Comparison of ENCODE assay signal across 21 cellular contexts in genomic region chr11:134524876-134525845, GRCh38.
A peak's percentile ranks its signal among the peaks of the same experiment; 100 is the strongest.
DNase-seq lines count a peak whose midpoint lies in the region; ATAC-seq, FAIRE-seq and TF ChIP-seq lines count a peak whose summit lies in the region.
"Had no signal": no experiment of that assay in that cellular context is flagged by ENCODE, and none has a peak within 500 bp of the region (broad histone marks: within the 10 kb centered on the region; RNA-seq: fewer than 3 reads in every experiment).

No MANE protein-coding gene starts in this region.

- peaks cover 4% of the 10 kb centered on the region; the same call in 1 of the 2 replicates for H3K23me2 ChIP-seq in H1 (ENCODE audit: low read depth, low read length)

- no peak for TF ChIP-seq CTCF in H1 (IDR thresholded peaks at IDR 0.05; ENCODE audit: control extremely low read depth in 1 of 3, insufficient read depth in 1 of 3, low read depth in 1 of 3, low read length in 3 of 3)
- no peak for TF ChIP-seq CTCF in nephron progenitor cell (IDR thresholded peaks at IDR 0.05)
- no peak for TF ChIP-seq CTCF in transverse colon (IDR thresholded peaks at IDR 0.05)
- no peak for TF ChIP-seq CTCF in coronary artery (IDR thresholded peaks at IDR 0.05)

- TF ChIP-seq POLR2A in H1 (IDR thresholded peaks at IDR 0.05; ENCODE audit: control extremely low read depth in 1 of 2, low read depth in 2 of 2, low read length in 2 of 2) (no peak), transverse colon (IDR thresholded peaks at IDR 0.05) (no peak)

- H3K4ac ChIP-seq in H1 (replicated peaks; ENCODE audit: insufficient read length, low read depth, low read length), result no peak overlapping the region

- H4K20me1 ChIP-seq in H1 (replicated peaks in 1 of 2; ENCODE audit: control insufficient read depth in 1 of 2, insufficient read depth in 2 of 2, low read length in 2 of 2), result peaks cover 0 to 4% of the 10 kb centered on the region in 2 experiments

- in situ Hi-C loops in transverse colon (cut with MboI; ENCODE audit: low pct_ligation_motif_present in 1 of 4, low pct_unique_long_range_greater_than_20kb in 1 of 4, low sequenced_read_pairs in 3 of 4), result no loop called here

- no peak overlapping the region for H3K9ac ChIP-seq in H1 (replicated peaks in 1 of 4; ENCODE audit: extremely low read depth in 1 of 4, low read depth in 3 of 4, low read length in 3 of 4)
- H3K9ac ChIP-seq: KMS-11 had no signal

- H4K8ac ChIP-seq in H1 (ENCODE audit: extremely low read depth, insufficient read depth, low read length), result no peak overlapping the region

- H2BK20ac ChIP-seq in H1 (ENCODE audit: low read length), result no peak overlapping the region

- H2BK15ac ChIP-seq in H1 (ENCODE audit: low read length), result no peak overlapping the region

- H4K91ac ChIP-seq in H1 (replicated peaks; ENCODE audit: insufficient read length, low read length), result no peak overlapping the region

- no peak overlapping the region for H3K4me3 Mint-ChIP-seq in nephron progenitor cell
- H3K4me3 Mint-ChIP-seq: HFFc6 had no signal

- no peak overlapping the region for H3K27ac ChIP-seq in H1 (ENCODE audit: low read depth, low read length)
- H3K27ac ChIP-seq in transverse colon, result no peak overlapping the region
- H3K27ac ChIP-seq in coronary artery, result no peak overlapping the region
- H3K27ac ChIP-seq: A549, KMS-11, PC-9 had no signal

- no peaks in the 10 kb centered on the region for H3K36me3 ChIP-seq in H1 (ENCODE audit: control insufficient read depth in 2 of 4, insufficient read depth in 4 of 4, low read length in 3 of 4)
- H3K36me3 ChIP-seq in transverse colon, result no peaks in the 10 kb centered on the region

- no peaks in the 10 kb centered on the region for H3K36me3 Mint-ChIP-seq in nephron progenitor cell (ENCODE audit: low read depth)

- H3K9me3 Mint-ChIP-seq in nephron progenitor cell, result no peaks in the 10 kb centered on the region

- H3K79me1 ChIP-seq in H1 (ENCODE audit: low read depth, low read length), result no peaks in the 10 kb centered on the region

- H3K14ac ChIP-seq in H1 (ENCODE audit: insufficient read length), result no peak overlapping the region

- no peak for TF ChIP-seq RAD21 in H1 (IDR thresholded peaks at IDR 0.05 in 1 of 2, conservative IDR thresholded peaks at IDR 0.05 in 1 of 2; ENCODE audit: low read depth in 2 of 2, low read length in 2 of 2)

- 0 out of 2 replicates have a peak overlapping the region, but pooled peaks have one; percentile 6 for H2BK12ac ChIP-seq in H1 (ENCODE audit: low read depth, low read length)

- no peak overlapping the region for H3K4me3 ChIP-seq in H1 (ENCODE audit: extremely low read depth in 1 of 4, insufficient read depth in 2 of 4, low read depth in 3 of 4, low read length in 4 of 4)
- H3K4me3 ChIP-seq in transverse colon, result no peak overlapping the region
- no peak overlapping the region for H3K4me3 ChIP-seq in coronary artery
- H3K4me3 ChIP-seq: A549, PC-9 had no signal

- H3K4me2 ChIP-seq in H1 (ENCODE audit: insufficient read depth in 1 of 2, low read depth in 2 of 2, low read length in 2 of 2), result no peak overlapping the region
- H3K4me2 ChIP-seq: A549, KMS-11, PC-9 had no signal

- no peak overlapping the region for H2BK120ac ChIP-seq in H1 (replicated peaks; ENCODE audit: low read depth, low read length)

- H3K79me2 ChIP-seq in H1 (ENCODE audit: control insufficient read depth in 1 of 2, insufficient read depth in 2 of 2, low read length in 2 of 2), result no peaks in the 10 kb centered on the region

- intact Hi-C loops in cardiac septum (cut with DNase I), result no loop called here
- intact Hi-C loops in left cardiac atrium (cut with DNase I), result no loop called here
- intact Hi-C loops in transverse colon (cut with DNase I; ENCODE audit: low total_unique reads), result no loop called here

- no peak overlapping the region for H3K18ac ChIP-seq in H1 (ENCODE audit: extremely low read depth, low read length)

- no peak overlapping the region for H2BK5ac ChIP-seq in H1 (ENCODE audit: low read depth, low read length)

- peak overlapping the region; percentile 33 for H3K27ac Mint-ChIP-seq in nephron progenitor cell
- H3K27ac Mint-ChIP-seq: HFFc6 had no signal

- peaks cover 0 to 11% (median 4%) of the 10 kb centered on the region in 4 experiments; a peak in 3 of 7 replicates for H3K4me1 ChIP-seq in H1 (replicated peaks in 1 of 4; ENCODE audit: control insufficient read depth in 3 of 4, insufficient read depth in 4 of 4, low read length in 3 of 4)
- no peaks in the 10 kb centered on the region for H3K4me1 ChIP-seq in transverse colon
- H3K4me1 ChIP-seq: A549 had no signal

- 88% methylated on average over 28 of the region's 28 CpGs; no CpG with 5 or more reads in 1 of the 2 experiments for WGBS in H1 (ENCODE audit: extremely low coverage in 1 of 2, insufficient coverage in 1 of 2, insufficient read length in 1 of 2, insufficient replicate concordance in 2 of 2, low coverage in 1 of 2, low lambda C conversion rate in 2 of 2, missing lambda C conversion rate in 1 of 2), 2 experiments
- WGBS in transverse colon (ENCODE audit: low coverage in 1 of 2), 2 donors, result 86 to 91% methylated on average over 7 to 28 of the region's 28 CpGs

- H3K27me3 ChIP-seq in H1 (replicated peaks in 1 of 4; ENCODE audit: control insufficient read depth in 3 of 4, extremely low read depth in 1 of 4, insufficient read depth in 3 of 4, low read length in 3 of 4), result no peaks in the 10 kb centered on the region; a peak in 1 of 7 replicates
- H3K27me3 ChIP-seq in transverse colon, result no peaks in the 10 kb centered on the region

- ATAC-seq in left cardiac atrium (no peak), GM21786 (IDR thresholded peaks at IDR 0.05; ENCODE audit: unreplicated experiment) (no peak)
- ATAC-seq: A549 had no signal

- FAIRE-seq in H1 (lab: Jason Lieb, UNC), result no peak
- FAIRE-seq: A549, GM12892, H54 had no signal

- H2AFZ ChIP-seq in H1 (ENCODE audit: low read length), result no peak overlapping the region
- H2AFZ ChIP-seq: PC-9 had no signal

- H4K5ac ChIP-seq in H1 (ENCODE audit: insufficient read length, low read depth, low read length), result no peak overlapping the region

- peaks cover 38% of the 10 kb centered on the region for H3K4me1 Mint-ChIP-seq in nephron progenitor cell

- peaks cover 18% of the 10 kb centered on the region for H3K27me3 Mint-ChIP-seq in nephron progenitor cell (ENCODE audit: low read depth, poor library complexity)

- CTCF ChIA-PET in H1 (lab: Charles Lee; ENCODE audit: partially characterized antibody), result interaction anchor here (0.7 to 1.4 kb wide), 3 partner anchors 9 to 106 kb away, joined by 3 to 4 read pairs (median 3); no protein-coding TSS in a partner anchor

- no peak overlapping the region for H2AK5ac ChIP-seq in H1 (ENCODE audit: low read depth, low read length)

- no peak overlapping the region for H3K23ac ChIP-seq in H1 (ENCODE audit: insufficient read length)

- POLR2A ChIA-PET in H1 (lab: Charles Lee; ENCODE audit: partially characterized antibody), result no interaction called here

- H3K9me3 ChIP-seq in H1 (ENCODE audit: insufficient read depth in 2 of 2, low read depth in 1 of 2, low read length in 1 of 2) (no peaks in the 10 kb centered on the region), transverse colon (no peaks in the 10 kb centered on the region)
- H3K9me3 ChIP-seq: A549 had no signal

- TF ChIP-seq EP300 in H1 (IDR thresholded peaks at IDR 0.05; ENCODE audit: borderline replicate concordance in 1 of 2, low read depth in 2 of 2, low read length in 2 of 2), result no peak
- no peak for TF ChIP-seq EP300 in transverse colon (IDR thresholded peaks at IDR 0.05; ENCODE audit: low read depth)

- DNase-seq in cardiac septum (ENCODE audit: low spot score) (peak; percentile 47), left cardiac atrium (no peak), H1 (ENCODE audit: low read depth in 1 of 2, low spot score in 2 of 2) (no peak), nephron progenitor cell (no peak), transverse colon (peak; percentile 2), coronary artery (ENCODE audit: low spot score) (no peak), AML-193 (lab: John Stamatoyannopoulos, UW) (no peak)
- DNase-seq: C1 segment of cervical spinal cord, HFFc6, NCI-H1436, NCI-H2029, NCI-H2171 treated with DMSO at 0.1 percent for 48 hours, NCI-H446 treated with DMSO at 0.1 percent for 48 hours, NCI-H748 treated with DMSO at 0.1 percent for 48 hours, PC-9, Right ventricle myocardium superior had no signal

- no peak overlapping the region for H3K56ac ChIP-seq in H1 (replicated peaks; ENCODE audit: insufficient read length, low read depth, low read length)

TF ChIP-seq in H1, 55 proteins besides CTCF, POLR2A, EP300 and RAD21:
- TF ChIP-seq CHD2 (IDR thresholded peaks at IDR 0.05; ENCODE audit: low read length) (no peak), SIX5 (IDR thresholded peaks at IDR 0.05; ENCODE audit: low read depth, low read length) (no peak), CEBPB (IDR thresholded peaks at IDR 0.05; ENCODE audit: low read depth, low read length) (no peak), KDM5A (IDR thresholded peaks at IDR 0.05; ENCODE audit: low read length) (no peak), E2F6 (IDR thresholded peaks at IDR 0.05) (no peak), BACH1 (IDR thresholded peaks at IDR 0.05; ENCODE audit: low read length) (no peak), NRF1 (IDR thresholded peaks at IDR 0.05; ENCODE audit: low read depth, low read length) (no peak), SIN3A (conservative IDR thresholded peaks at IDR 0.05 in 1 of 2, IDR thresholded peaks at IDR 0.05 in 1 of 2; ENCODE audit: low read depth in 1 of 2, low read length in 2 of 2) (no peak), TAF7 (optimal IDR thresholded peaks at IDR 0.05; ENCODE audit: borderline replicate concordance, low read depth, low read length) (no peak), RXRA (IDR thresholded peaks at IDR 0.05; ENCODE audit: insufficient read depth, low read depth, low read length) (no peak), GABPA (IDR thresholded peaks at IDR 0.05; ENCODE audit: borderline replicate concordance, insufficient read depth, low read length) (no peak), GTF2F1 (IDR thresholded peaks at IDR 0.05; ENCODE audit: borderline replicate concordance, low read depth, low read length) (no peak), ZNF274 (IDR thresholded peaks at IDR 0.05; ENCODE audit: borderline replicate concordance, extremely low read depth, low read length) (no peak)
TF ChIP-seq in H1: peak in this region for 0.

Comparison
In these comparisons a context has a peak if more than half of its experiments do, and no peak if none do; other contexts are left out.
1. DNase-seq: peak in cardiac septum (single experiment) and transverse colon (single experiment); none in left cardiac atrium (single experiment), H1 (0 of 2), nephron progenitor cell (single experiment), coronary artery (single experiment) and AML-193 (0 of 2).